Comparison of ENCODE assay signal across 20 cellular contexts in genomic region chr22:25939384-25939783, GRCh38.
"Had no signal": no experiment of that assay in that cellular context is flagged by ENCODE, and none has a peak within 500 bp of the region (broad histone marks: within the 10 kb centered on the region; RNA-seq: fewer than 3 reads in every experiment).

No MANE protein-coding gene starts in this region.

- H3K4me3 Mint-ChIP-seq: immature natural killer cell, mesothelial cell of epicardium, naive B cell had no signal

- H3K4me1 Mint-ChIP-seq: immature natural killer cell, mesothelial cell of epicardium, naive B cell had no signal

- H3K36me3 ChIP-seq: gastroesophageal sphincter, left lung, lower lobe of right lung had no signal

- H2AFZ ChIP-seq: hepatocyte had no signal

- H3K4me1 ChIP-seq: esophagus muscularis mucosa, foreskin keratinocyte, gastroesophageal sphincter, left lung, lower lobe of right lung had no signal

- H3K4me2 ChIP-seq: hepatocyte had no signal

- H3K36me3 Mint-ChIP-seq: mesothelial cell of epicardium had no signal

- H3K27ac ChIP-seq: coronary artery, dorsolateral prefrontal cortex, esophagus muscularis mucosa, foreskin keratinocyte, gastroesophageal sphincter, heart left ventricle, hepatocyte, left lung, lower lobe of right lung had no signal

- H3K27ac Mint-ChIP-seq: immature natural killer cell, mesothelial cell of epicardium, naive B cell had no signal

- H3K9me3 Mint-ChIP-seq: mesothelial cell of epicardium had no signal

- DNase-seq: dermis blood vessel endothelial cell; dorsolateral prefrontal cortex; effector CD4-positive, alpha-beta T cell; effector memory CD4-positive, alpha-beta T cell; foreskin keratinocyte; heart left ventricle; hypothalamus; immature natural killer cell; left cardiac atrium; left lung; left ventricle myocardium superior; lower lobe of right lung; mesenchymal stem cell; mucosa of descending colon; naive B cell had no signal

- H3K79me2 ChIP-seq: hepatocyte had no signal

- H3K27me3 ChIP-seq: foreskin keratinocyte, heart left ventricle had no signal

- H3K4me3 ChIP-seq: coronary artery, dorsolateral prefrontal cortex, esophagus muscularis mucosa, gastroesophageal sphincter, heart left ventricle, hepatocyte, left lung, lower lobe of right lung, mucosa of descending colon had no signal

- H3K9me3 ChIP-seq: esophagus muscularis mucosa, heart left ventricle, left lung, lower lobe of right lung, mucosa of descending colon had no signal

- ATAC-seq: foreskin keratinocyte, gastroesophageal sphincter, heart left ventricle, left cardiac atrium, left lung, left ventricle myocardium superior, lower lobe of right lung, mucosa of descending colon had no signal
